ENCODE assay signal across 1 cellular context in genomic region chr6:53151676-53152075, GRCh38.
TF ChIP-seq lines count a peak whose summit lies in the region.

No MANE protein-coding gene starts in this region.

TF ChIP-seq in GM23338, 12 proteins besides CTCF, POLR2A, EP300 and RAD21 (continued from another document):
- no peak for TF ChIP-seq STAT1 (IDR thresholded peaks at IDR 0.05; ENCODE audit: unreplicated experiment)
- TF ChIP-seq EZH2 (IDR thresholded peaks at IDR 0.05; ENCODE audit: low read depth, unreplicated experiment): no peak
- TF ChIP-seq JUNB (IDR thresholded peaks at IDR 0.05; ENCODE audit: unreplicated experiment): no peak
